ENCODE assay signal across 8 cellular contexts in genomic region chr3:57544181-57545125, GRCh38. TPM values are rescaled to one million over a fixed set of nuclear protein-coding genes. Genes with fewer than 3 reads are reported as not detected.
A peak's percentile ranks its signal among the peaks of the same experiment; 100 is the strongest.
DNase-seq lines count a peak whose midpoint lies in the region; ATAC-seq and TF ChIP-seq lines count a peak whose summit lies in the region.

Gene DNAH12, minus strand, starts transcription at chr3:57544344. Its CDS starts 1,474 bp downstream, at chr3:57542870.

- intact Hi-C loops in CD14-positive monocyte (cut with micrococcal nuclease) (no loop called here), PC-9 (cut with micrococcal nuclease; ENCODE audit: unreplicated experiment) (no loop called here)

- H3K27me3 Mint-ChIP-seq in CD14-positive monocyte (ENCODE audit: low read depth in 3 of 3), result peaks cover 3 to 13% (median 6%) of the 10 kb centered on the region in 3 donors
- peaks cover 0 to 6% of the 10 kb centered on the region in 2 donors for H3K27me3 Mint-ChIP-seq in CD8-positive, alpha-beta memory T cell

- no peak within 1 kb of the TSS for H3K9ac ChIP-seq in parathyroid adenoma

- ATAC-seq in HG02981 (IDR thresholded peaks at IDR 0.05; ENCODE audit: unreplicated experiment), result peak; percentile 53

- CTCF ChIA-PET in PC-9 (lab: Charles Lee), result no interaction called here
- CTCF ChIA-PET in CD8-positive, alpha-beta memory T cell (lab: Charles Lee), result no interaction called here

- H3K27ac ChIP-seq in PC-9 (0 out of 2 replicates have a peak within 1 kb of the TSS, but pooled peaks have one; percentile 29), parathyroid adenoma (peak within 1 kb of the TSS; percentile 53)
- H3K27ac ChIP-seq in CD8-positive, alpha-beta memory T cell (ENCODE audit: low read depth, low read length), result no peak within 1 kb of the TSS

- no peaks in the 10 kb centered on the region for H4K20me1 ChIP-seq in PC-9 (ENCODE audit: insufficient read depth)

- H3K79me2 ChIP-seq in PC-9 (ENCODE audit: low read depth) (no peaks in the 10 kb centered on the region), parathyroid adenoma (no peaks in the 10 kb centered on the region)

- H3K4me2 ChIP-seq in PC-9 (peak within 1 kb of the TSS; percentile 73), parathyroid adenoma (ENCODE audit: low read length) (peak within 1 kb of the TSS; percentile 93)

- H3K4me1 ChIP-seq in PC-9 (replicated peaks; ENCODE audit: insufficient read depth), result peaks cover 14% of the 10 kb centered on the region
- peaks cover 5% of the 10 kb centered on the region for H3K4me1 ChIP-seq in parathyroid adenoma
- H3K4me1 ChIP-seq in CD8-positive, alpha-beta memory T cell (ENCODE audit: insufficient read depth, low read length), result no peaks in the 10 kb centered on the region

- H3K9me2 ChIP-seq in PC-9 (ENCODE audit: insufficient read depth), result no peaks in the 10 kb centered on the region

- POLR2A ChIA-PET in PC-9 (lab: Charles Lee; ENCODE audit: unreplicated experiment), result interaction anchor here (0.7 to 0.9 kb wide), 2 partner anchors 11 to 94 kb away, joined by 3 read pairs; no protein-coding TSS in a partner anchor
- POLR2A ChIA-PET in CD8-positive, alpha-beta memory T cell (lab: Charles Lee), result no interaction called here

- TF ChIP-seq CTCF in CD14-positive monocyte (IDR thresholded peaks at IDR 0.05) (no peak), PC-9 (conservative IDR thresholded peaks at IDR 0.05) (no peak), parathyroid adenoma (IDR thresholded peaks at IDR 0.05) (no peak)

- BruUV-seq in PC-9 (replicated peaks; lab: Mats Ljungman, UMichigan), result no TSS peak

- H3K4me3 ChIP-seq in PC-9 (peak within 1 kb of the TSS; percentile 41; the same call in 1 of the 2 replicates), parathyroid adenoma (ENCODE audit: low read depth, low read length) (peak within 1 kb of the TSS; percentile 61)
- no peak within 1 kb of the TSS for H3K4me3 ChIP-seq in CD8-positive, alpha-beta memory T cell (ENCODE audit: low read length)

- H3K36me3 ChIP-seq in PC-9 (ENCODE audit: low read depth), result no peaks in the 10 kb centered on the region
- H3K36me3 ChIP-seq in parathyroid adenoma (ENCODE audit: control insufficient read depth, insufficient read depth, low read length), result no peaks in the 10 kb centered on the region
- H3K36me3 ChIP-seq in CD8-positive, alpha-beta memory T cell (ENCODE audit: insufficient read depth, low read length), result no peaks in the 10 kb centered on the region

- H3K4me3 Mint-ChIP-seq in CD14-positive monocyte, result peak within 1 kb of the TSS; percentile 52 to 76
- H3K4me3 Mint-ChIP-seq in CD8-positive, alpha-beta memory T cell, result no peak within 1 kb of the TSS

- H3K27me3 ChIP-seq in PC-9 (ENCODE audit: insufficient read depth, low read depth) (no peaks in the 10 kb centered on the region), parathyroid adenoma (ENCODE audit: control insufficient read depth, insufficient read depth, low read length) (no peaks in the 10 kb centered on the region)
- no peaks in the 10 kb centered on the region for H3K27me3 ChIP-seq in CD8-positive, alpha-beta memory T cell (ENCODE audit: insufficient read depth, low read length, poor library complexity, severe bottlenecking)

- peak within 1 kb of the TSS in 1 of 7 donors; percentile 54 for H3K27ac Mint-ChIP-seq in CD14-positive monocyte
- H3K27ac Mint-ChIP-seq in CD8-positive, alpha-beta memory T cell, result no peak within 1 kb of the TSS

- H2AFZ ChIP-seq in PC-9 (peak within 1 kb of the TSS; percentile 69), parathyroid adenoma (peak within 1 kb of the TSS; percentile 67)

- H3K4me1 Mint-ChIP-seq in CD14-positive monocyte, result peaks cover 9% of the 10 kb centered on the region
- H3K4me1 Mint-ChIP-seq in CD8-positive, alpha-beta memory T cell, result peaks cover 2 to 8% (median 6%) of the 10 kb centered on the region in 3 donors

- H3K9me3 Mint-ChIP-seq in CD14-positive monocyte, result no peaks in the 10 kb centered on the region
- H3K9me3 Mint-ChIP-seq in CD8-positive, alpha-beta memory T cell, result no peaks in the 10 kb centered on the region

- H3K9me3 ChIP-seq in PC-9 (ENCODE audit: insufficient read depth, low read depth) (no peaks in the 10 kb centered on the region), parathyroid adenoma (ENCODE audit: control insufficient read depth, low read length) (no peaks in the 10 kb centered on the region)
- H3K9me3 ChIP-seq in CD8-positive, alpha-beta memory T cell (ENCODE audit: low read length), result no peaks in the 10 kb centered on the region

- peaks cover 16% of the 10 kb centered on the region; the same call in 1 of the 2 replicates for H3F3A ChIP-seq in PC-9 (ENCODE audit: insufficient read depth, low read depth)

- DNase-seq in CD14-positive monocyte (ENCODE audit: low spot score) (no peak), PC-9 (peak; percentile 72 to 78), fibroblast of gingiva (ENCODE audit: low read depth) (peak; percentile 9), cerebellar nuclear complex (lab: John Stamatoyannopoulos, UW) (no peak), H4 (ENCODE audit: low spot score) (no peak)
- no peak for DNase-seq in CD8-positive, alpha-beta memory T cell

- no peaks in the 10 kb centered on the region for H3K36me3 Mint-ChIP-seq in CD14-positive monocyte
- no peaks in the 10 kb centered on the region for H3K36me3 Mint-ChIP-seq in CD8-positive, alpha-beta memory T cell

RNA-seq across cellular contexts. Expression of gene DNAH12, which starts in this region (rescaled TPM):
- polyA plus RNA-seq in CD14-positive monocyte, result not detected
- 0.10 and 0.22 TPM in 2 replicates for total RNA-seq in PC-9 (2021)
- total RNA-seq in CD8-positive, alpha-beta memory T cell, result under 1 TPM; 0.09 to 0.13 TPM
- polyA plus RNA-seq in CD8-positive, alpha-beta memory T cell, result not detected
- 0.06 TPM in 1 of 2 replicates, not detected in the other for total RNA-seq in H4 (2014; rRNA removed; shearing (Covaris generic))

Comparison
In these comparisons a context has a peak if more than half of its experiments do, and no peak if none do; other contexts are left out.
1. Peak in DNase-seq, H3K4me3 ChIP-seq, H3K27ac ChIP-seq and H3K4me2 ChIP-seq in PC-9; RNA of the gene not detected or under 1 TPM.
2. H3K4me3 Mint-ChIP-seq: peak in CD14-positive monocyte (2 of 2); none in CD8-positive, alpha-beta memory T cell (0 of 7).